ENCODE assay signal across 1 cellular context in genomic region chr10:86698207-86698940, GRCh38.
TF ChIP-seq lines count a peak whose summit lies in the region.

No MANE protein-coding gene starts in this region.

TF ChIP-seq in H1, 55 proteins besides CTCF, POLR2A, EP300 and RAD21:
- TF ChIP-seq CEBPB (IDR thresholded peaks at IDR 0.05; ENCODE audit: low read depth, low read length) (no peak), RBBP5 (IDR thresholded peaks at IDR 0.05; ENCODE audit: borderline replicate concordance, low read depth, low read length) (no peak), SUZ12 (IDR thresholded peaks at IDR 0.05; ENCODE audit: low read length) (no peak), NRF1 (IDR thresholded peaks at IDR 0.05; ENCODE audit: low read depth, low read length) (no peak), EZH2 (IDR thresholded peaks at IDR 0.05; ENCODE audit: low read depth, low read length, severe bottlenecking) (no peak), RNF2 (IDR thresholded peaks at IDR 0.05; ENCODE audit: borderline replicate concordance, low read depth, low read length, missing control alignments, poor library complexity, severe bottlenecking) (no peak)
- TF ChIP-seq, protein P1, sequence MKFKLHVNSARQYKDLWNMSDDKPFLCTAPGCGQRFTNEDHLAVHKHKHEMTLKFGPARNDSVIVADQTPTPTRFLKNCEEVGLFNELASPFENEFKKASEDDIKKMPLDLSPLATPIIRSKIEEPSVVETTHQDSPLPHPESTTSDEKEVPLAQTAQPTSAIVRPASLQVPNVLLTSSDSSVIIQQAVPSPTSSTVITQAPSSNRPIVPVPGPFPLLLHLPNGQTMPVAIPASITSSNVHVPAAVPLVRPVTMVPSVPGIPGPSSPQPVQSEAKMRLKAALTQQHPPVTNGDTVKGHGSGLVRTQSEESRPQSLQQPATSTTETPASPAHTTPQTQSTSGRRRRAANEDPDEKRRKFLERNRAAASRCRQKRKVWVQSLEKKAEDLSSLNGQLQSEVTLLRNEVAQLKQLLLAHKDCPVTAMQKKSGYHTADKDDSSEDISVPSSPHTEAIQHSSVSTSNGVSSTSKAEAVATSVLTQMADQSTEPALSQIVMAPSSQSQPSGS (IDR thresholded peaks at IDR 0.05; ENCODE audit: low read length): no peak
